8 cellular contexts compared by ENCODE assay signal in genomic region chr1:77759090-77760028, GRCh38. TPM values are rescaled to one million over a fixed set of nuclear protein-coding genes. Genes with fewer than 3 reads are reported as not detected.
DNase-seq lines count a peak whose midpoint lies in the region; ATAC-seq and TF ChIP-seq lines count a peak whose summit lies in the region.

Gene USP33, minus strand, starts transcription at chr1:77759852. Its CDS starts 18,155 bp downstream, at chr1:77741697.

- peak within 1 kb of the TSS; percentile 87 for H3K9ac ChIP-seq in rectal smooth muscle tissue (ENCODE audit: low read length)

- under 1% methylated on average over 79 of the region's 79 CpGs for WGBS in right cardiac atrium
- 0 to 1% methylated on average over 75 to 79 of the region's 79 CpGs for WGBS in aorta, 2 donors

- ATAC-seq in HG02798 (IDR thresholded peaks at IDR 0.05; ENCODE audit: poor library complexity, unreplicated experiment) (peak; percentile 98), right cardiac atrium (peak; percentile 99), aorta (ENCODE audit: low FRiP score) (peak; percentile 96)

- DNase-seq in NCI-H146 (lab: John Stamatoyannopoulos, UW) (peak; percentile 93), right cardiac atrium (peak; percentile 90 to 96 (median 95)), aorta (peak; percentile 92 to 96)

- TF ChIP-seq POLR2A in GM15510 (IDR thresholded peaks at IDR 0.05; ENCODE audit: borderline replicate concordance, extremely low read depth, insufficient read length), result peak; percentile 65

- H3K27ac ChIP-seq in angular gyrus (ENCODE audit: low read depth, low read length) (peak within 1 kb of the TSS; percentile 85), right cardiac atrium (ENCODE audit: low read length) (peak within 1 kb of the TSS; percentile 82), rectal smooth muscle tissue (ENCODE audit: low read depth, low read length) (peak within 1 kb of the TSS; percentile 85), aorta (ENCODE audit: low read depth in 1 of 2, low read length in 2 of 2) (peak within 1 kb of the TSS; percentile 28 to 64)

- no peaks in the 10 kb centered on the region for H3K9me3 ChIP-seq in right cardiac atrium (ENCODE audit: control insufficient read depth, low read length)
- no peaks in the 10 kb centered on the region for H3K9me3 ChIP-seq in aorta (ENCODE audit: control insufficient read depth, low read length)

- H3K36me3 ChIP-seq in rectal smooth muscle tissue (ENCODE audit: control insufficient read depth, insufficient read depth, low read length) (no peaks in the 10 kb centered on the region), aorta (ENCODE audit: control insufficient read depth in 1 of 2, insufficient read depth in 2 of 2, low read length in 1 of 2) (no peaks in the 10 kb centered on the region)

- H3K27me3 ChIP-seq in right cardiac atrium (ENCODE audit: control insufficient read depth, insufficient read depth) (no peaks in the 10 kb centered on the region), rectal smooth muscle tissue (ENCODE audit: control insufficient read depth, insufficient read depth, low read length) (no peaks in the 10 kb centered on the region), aorta (ENCODE audit: control insufficient read depth in 1 of 2, insufficient read depth in 2 of 2, low read length in 1 of 2) (no peaks in the 10 kb centered on the region)

- H3K4me1 ChIP-seq in right cardiac atrium (ENCODE audit: control insufficient read depth, insufficient read depth, low read length) (peaks cover 8% of the 10 kb centered on the region), rectal smooth muscle tissue (ENCODE audit: control insufficient read depth, insufficient read depth, low read length) (peaks cover 4% of the 10 kb centered on the region), aorta (ENCODE audit: control insufficient read depth in 1 of 2, insufficient read depth in 2 of 2, low read length in 2 of 2) (peaks cover 0 to 3% of the 10 kb centered on the region in 2 donors)

- peak within 1 kb of the TSS; percentile 92 for H3K4me3 ChIP-seq in right cardiac atrium (ENCODE audit: low read length)
- H3K4me3 ChIP-seq in rectal smooth muscle tissue (ENCODE audit: low read length), result peak within 1 kb of the TSS; percentile 97
- H3K4me3 ChIP-seq in aorta (ENCODE audit: low read length in 2 of 2), result peak within 1 kb of the TSS; percentile 46 to 96

- intact Hi-C loops in T-helper 2 cell treated with Interferon-gamma antibody and Interleukin-4, amounts not matched to agents 100 ng/mL and 5 ng/mL, for 36 hours (cut with micrococcal nuclease), result loop anchor here (1.0 to 10.0 kb wide), 7 partner anchors 20 to 1972 kb away; partner anchors contain the start of genes DNAJB4, FUBP1, MIGA1 and PIGK
- intact Hi-C loops in right cardiac atrium (cut with DNase I), result no loop called here
- intact Hi-C loops in aorta (cut with DNase I), result loop anchor here in 1 of 2 donors (1.0 kb wide), 1 partner anchor 20 kb away; the partner anchor contains the start of gene MIGA1

RNA-seq across cellular contexts. Expression of gene USP33, which starts in this region (rescaled TPM):
- total RNA-seq in T-helper 2 cell treated with Interferon-gamma antibody and Interleukin-4, amounts not matched to agents 100 ng/mL and 5 ng/mL, for 36 hours, result 47.6 and 52.3 TPM in 2 replicates
- total RNA-seq in right cardiac atrium (10 to 100 TPM; 32.2 to 35.5 (median 33.9) TPM), aorta (10 to 100 TPM; 58.2 to 74.6 TPM)
- polyA plus RNA-seq in right cardiac atrium (24.1 TPM), aorta (10 to 100 TPM; 18.4 to 36.6 TPM)

Comparison
In these comparisons a context has a peak if more than half of its experiments do, and no peak if none do; other contexts are left out.
1. Peak in every context shown above with its lines: DNase-seq, ATAC-seq, H3K4me3 ChIP-seq and H3K27ac ChIP-seq.